1 cellular context compared by ENCODE assay signal in genomic region chr22:20656902-20657836, GRCh38.
TF ChIP-seq lines count a peak whose summit lies in the region.

No MANE protein-coding gene starts in this region.

TF ChIP-seq in K562, 482 proteins besides CTCF, POLR2A, EP300 and RAD21 (continued from another document and continues in another):
- TF ChIP-seq, protein P1, sequence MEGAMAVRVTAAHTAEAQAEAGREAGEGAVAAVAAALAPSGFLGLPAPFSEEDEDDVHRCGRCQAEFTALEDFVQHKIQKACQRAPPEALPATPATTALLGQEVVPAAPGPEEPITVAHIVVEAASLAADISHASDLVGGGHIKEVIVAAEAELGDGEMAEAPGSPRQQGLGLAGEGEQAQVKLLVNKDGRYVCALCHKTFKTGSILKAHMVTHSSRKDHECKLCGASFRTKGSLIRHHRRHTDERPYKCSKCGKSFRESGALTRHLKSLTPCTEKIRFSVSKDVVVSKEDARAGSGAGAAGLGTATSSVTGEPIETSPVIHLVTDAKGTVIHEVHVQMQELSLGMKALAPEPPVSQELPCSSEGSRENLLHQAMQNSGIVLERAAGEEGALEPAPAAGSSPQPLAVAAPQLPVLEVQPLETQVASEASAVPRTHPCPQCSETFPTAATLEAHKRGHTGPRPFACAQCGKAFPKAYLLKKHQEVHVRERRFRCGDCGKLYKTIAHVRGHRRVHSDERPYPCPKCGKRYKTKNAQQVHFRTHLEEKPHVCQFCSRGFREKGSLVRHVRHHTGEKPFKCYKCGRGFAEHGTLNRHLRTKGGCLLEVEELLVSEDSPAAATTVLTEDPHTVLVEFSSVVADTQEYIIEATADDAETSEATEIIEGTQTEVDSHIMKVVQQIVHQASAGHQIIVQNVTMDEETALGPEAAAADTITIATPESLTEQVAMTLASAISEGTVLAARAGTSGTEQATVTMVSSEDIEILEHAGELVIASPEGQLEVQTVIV (CRISPR knock-in tag; IDR thresholded peaks at IDR 0.05; ENCODE audit: borderline replicate concordance), result no peak; the same call in 1 of the 2 replicates
- TF ChIP-seq NR2C2 (CRISPR knock-in tag; IDR thresholded peaks at IDR 0.05), result 0 out of 2 replicates have a peak, but pooled peaks have one; percentile 58
- TF ChIP-seq NR2C2 (tag; IDR thresholded peaks at IDR 0.05), result no peak
- TF ChIP-seq BRD9 (IDR thresholded peaks at IDR 0.05; ENCODE audit: low read depth, partially characterized antibody), result no peak
- 0 out of 2 replicates have a peak, but pooled peaks have one; percentile 23 for TF ChIP-seq STAT6 (CRISPR knock-in tag; IDR thresholded peaks at IDR 0.05)
- no peak for TF ChIP-seq HCFC1 (IDR thresholded peaks at IDR 0.05; ENCODE audit: low read depth, low read length)
- no peak for TF ChIP-seq PYGO2 (tag; IDR thresholded peaks at IDR 0.05)
- TF ChIP-seq NFATC3 (IDR thresholded peaks at IDR 0.05), result no peak
- TF ChIP-seq FOXK1 (CRISPR knock-in tag; IDR thresholded peaks at IDR 0.05; ENCODE audit: borderline replicate concordance), result 0 out of 2 replicates have a peak, but pooled peaks have one; percentile 52
- no peak for TF ChIP-seq NR3C1 (CRISPR knock-in tag; IDR thresholded peaks at IDR 0.05)
- TF ChIP-seq RCOR1 (IDR thresholded peaks at IDR 0.05; ENCODE audit: borderline replicate concordance in 1 of 2, low read depth in 2 of 2, low read length in 2 of 2), result peak in 1 of 2 experiments; percentile 67; a peak in 1 of 4 replicates
- peak; percentile 38 for TF ChIP-seq ZNF280A (IDR thresholded peaks at IDR 0.05; ENCODE audit: low read depth, partially characterized antibody)
- TF ChIP-seq SMARCC2 (IDR thresholded peaks at IDR 0.05; ENCODE audit: low read depth), result no peak
- TF ChIP-seq TFAM (CRISPR knock-in tag; conservative IDR thresholded peaks at IDR 0.05), result no peak
- TF ChIP-seq GTF3C2 (IDR thresholded peaks at IDR 0.05; ENCODE audit: borderline replicate concordance, extremely low read depth, insufficient read length), result no peak
- TF ChIP-seq ESRRA (IDR thresholded peaks at IDR 0.05; ENCODE audit: borderline replicate concordance, low read depth), result no peak
- TF ChIP-seq ZBTB12 (CRISPR knock-in tag; IDR thresholded peaks at IDR 0.05), result no peak
- TF ChIP-seq FUS (optimal IDR thresholded peaks at IDR 0.05; ENCODE audit: low read depth, low read length), result no peak
- no peak for TF ChIP-seq E2F8 (IDR thresholded peaks at IDR 0.05; ENCODE audit: low read depth, partially characterized antibody)
- TF ChIP-seq SLC30A9 (CRISPR knock-in tag; IDR thresholded peaks at IDR 0.05), result no peak
- TF ChIP-seq PHF21A (IDR thresholded peaks at IDR 0.05; ENCODE audit: borderline replicate concordance, low read depth), result no peak
- TF ChIP-seq ZNF830 (CRISPR knock-in tag; IDR thresholded peaks at IDR 0.05), result peak; percentile 98
- peak; percentile 3; the same call in 1 of the 2 replicates for TF ChIP-seq RHOXF2B (CRISPR knock-in tag; conservative IDR thresholded peaks at IDR 0.05)
- TF ChIP-seq NR2F6 (CRISPR knock-in tag; IDR thresholded peaks at IDR 0.05), result 0 out of 2 replicates have a peak, but pooled peaks have one; percentile 82
- 0 out of 2 replicates have a peak, but pooled peaks have one; percentile 0 for TF ChIP-seq MAFF (IDR thresholded peaks at IDR 0.05; ENCODE audit: low read length)
- TF ChIP-seq ETV6 (IDR thresholded peaks at IDR 0.05; ENCODE audit: borderline replicate concordance in 1 of 2, low read depth in 2 of 2, low read length in 1 of 2), result no peak
- TF ChIP-seq ETV6 (CRISPR knock-in tag; IDR thresholded peaks at IDR 0.05; ENCODE audit: borderline replicate concordance), result no peak
- TF ChIP-seq GABPA (tag; conservative IDR thresholded peaks at IDR 0.05; ENCODE audit: low read depth), result no peak; the same call in 1 of the 2 replicates
- peak; percentile 78 for TF ChIP-seq RBM25 (IDR thresholded peaks at IDR 0.05; ENCODE audit: low read depth, low read length, severe bottlenecking)
